In the genomic region with DNA sequence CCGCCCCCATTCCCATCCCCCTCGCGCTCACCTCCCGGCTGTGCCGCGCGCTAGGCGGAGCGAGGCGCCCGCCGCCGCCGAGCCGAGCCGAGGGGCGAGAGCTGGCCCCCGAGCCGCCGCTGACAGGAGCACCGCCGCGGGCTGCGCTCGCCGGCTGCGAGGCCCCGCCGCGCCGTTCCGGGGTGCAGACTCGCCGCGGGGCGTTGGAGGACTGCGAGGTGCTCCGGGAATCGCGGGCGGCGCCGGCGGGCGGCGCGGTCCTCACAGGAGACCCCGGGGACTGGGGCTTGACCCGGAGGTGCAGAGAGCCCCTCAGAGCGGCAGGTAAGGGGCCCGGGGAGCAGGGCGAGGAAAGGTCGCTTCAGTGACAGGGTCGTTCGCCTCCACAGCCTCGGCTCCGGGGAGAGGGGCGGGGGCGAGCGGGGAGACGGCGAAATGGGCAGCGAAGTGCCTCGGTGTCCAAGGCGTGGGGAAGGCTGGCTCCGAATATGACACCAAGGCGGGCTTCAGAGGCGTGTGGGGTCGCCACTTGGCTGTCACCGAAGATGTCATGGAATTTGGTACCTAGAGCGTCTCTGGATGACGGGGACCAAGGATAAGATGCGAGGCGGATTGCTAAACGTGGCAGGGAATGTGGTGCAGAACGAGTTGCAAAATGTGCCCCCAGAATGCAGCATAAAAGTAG, we compare ENCODE assay signal across 8 cellular contexts. TPM values are rescaled to one million over a fixed set of nuclear protein-coding genes. Genes with fewer than 3 reads are reported as not detected.
DNase-seq lines count a peak whose midpoint lies in the region; ATAC-seq and TF ChIP-seq lines count a peak whose summit lies in the region.

No MANE protein-coding gene starts in this region.

- no peak overlapping the region for H2BK12ac ChIP-seq in neuronal stem cell (ENCODE audit: low read length)

- H3K23ac ChIP-seq in neuronal stem cell (ENCODE audit: low read depth, low read length, poor library complexity), result no peak overlapping the region

- peak; percentile 37 for ATAC-seq in GM21360 (IDR thresholded peaks at IDR 0.05; ENCODE audit: unreplicated experiment)
- ATAC-seq in GM19395 (IDR thresholded peaks at IDR 0.05; ENCODE audit: unreplicated experiment), result no peak

- H3K9ac ChIP-seq in BLaER1 (peak overlapping the region; percentile 87), neuronal stem cell (ENCODE audit: low read depth, low read length, poor library complexity) (peak overlapping the region; percentile 84)

- DNase-seq in NAMALWA (ENCODE audit: low spot score), result peak; percentile 56
- DNase-seq in activated T-cell treated with anti-CD3 and anti-CD28 coated beads for 48 hours (ENCODE audit: low read depth), result peak; percentile 43
- peak; percentile 44 for DNase-seq in fibroblast of pulmonary artery (ENCODE audit: low read depth)
- DNase-seq in neuronal stem cell (ENCODE audit: low spot score), result peak; percentile 64
- peak; percentile 74 for DNase-seq in transverse colon

- peaks cover 22% of the 10 kb centered on the region; the same call in 1 of the 2 replicates for H4K20me1 ChIP-seq in BLaER1

- H3K9me3 ChIP-seq in BLaER1 (no peaks in the 10 kb centered on the region), neuronal stem cell (replicated peaks in 1 of 2; ENCODE audit: control insufficient read depth in 2 of 2, insufficient read depth in 1 of 2, low read depth in 1 of 2, low read length in 2 of 2) (peaks cover 0 to 5% of the 10 kb centered on the region in 2 donors), transverse colon (no peaks in the 10 kb centered on the region)

- peak overlapping the region; percentile 95 for H3K4me3 ChIP-seq in BLaER1
- peak overlapping the region; percentile 85 for H3K4me3 ChIP-seq in fibroblast of pulmonary artery (replicated peaks; ENCODE audit: low read depth, low read length)
- peak overlapping the region; percentile 57 to 96 for H3K4me3 ChIP-seq in neuronal stem cell (ENCODE audit: low read length in 2 of 2)
- H3K4me3 ChIP-seq in transverse colon, result peak overlapping the region; percentile 75 to 95 (median 85)

- H2BK15ac ChIP-seq in neuronal stem cell (ENCODE audit: low read length), result peak overlapping the region; percentile 94

- H2AK5ac ChIP-seq in neuronal stem cell (ENCODE audit: low read depth, low read length), result no peak overlapping the region

- TF ChIP-seq CTCF in fibroblast of pulmonary artery (IDR thresholded peaks at IDR 0.05; ENCODE audit: low read length, missing control alignments) (no peak), transverse colon (IDR thresholded peaks at IDR 0.05) (no peak)

- in situ Hi-C loops in transverse colon (cut with MboI; ENCODE audit: low pct_ligation_motif_present in 1 of 4, low pct_unique_long_range_greater_than_20kb in 1 of 4, low sequenced_read_pairs in 3 of 4), result loop anchor here in 2 of 4 donors (10.0 kb wide), 2 partner anchors 252 to 262 kb away; no protein-coding TSS in a partner anchor

- no peaks in the 10 kb centered on the region for H3K79me1 ChIP-seq in neuronal stem cell (ENCODE audit: low read depth, low read length)

- H3K36me3 ChIP-seq in BLaER1 (no peaks in the 10 kb centered on the region), neuronal stem cell (replicated peaks in 1 of 2; ENCODE audit: control insufficient read depth in 2 of 2, insufficient read depth in 2 of 2, low read length in 2 of 2) (no peaks in the 10 kb centered on the region), transverse colon (no peaks in the 10 kb centered on the region)

- H3K27ac ChIP-seq in BLaER1 (peak overlapping the region; percentile 75), neuronal stem cell (replicated peaks; ENCODE audit: low read length) (peak overlapping the region; percentile 43), transverse colon (peak overlapping the region; percentile 83 to 91 (median 86))

- H3K4ac ChIP-seq in neuronal stem cell (ENCODE audit: low read length), result no peak overlapping the region

- intact Hi-C loops in transverse colon (cut with DNase I; ENCODE audit: low total_unique reads), result loop anchor here (2.0 kb wide), 1 partner anchor 262 kb away; no protein-coding TSS in a partner anchor

- no peak for TF ChIP-seq EP300 in transverse colon (IDR thresholded peaks at IDR 0.05; ENCODE audit: low read depth)

- H3K18ac ChIP-seq in neuronal stem cell (ENCODE audit: low read length), result peak overlapping the region; percentile 94

- H4K8ac ChIP-seq in neuronal stem cell (ENCODE audit: low read depth, low read length), result no peak overlapping the region

- H3K4me1 ChIP-seq in BLaER1 (peaks cover 26% of the 10 kb centered on the region), neuronal stem cell (ENCODE audit: control insufficient read depth in 2 of 2, insufficient read depth in 1 of 2, low read depth in 1 of 2, low read length in 2 of 2) (peaks cover 2 to 10% of the 10 kb centered on the region in 2 donors), transverse colon (peaks cover 10 to 27% (median 19%) of the 10 kb centered on the region in 4 donors)

- no peak overlapping the region for H4K91ac ChIP-seq in neuronal stem cell (ENCODE audit: low read depth, low read length, poor library complexity)

- no CpG with 5 or more reads among the region's 76 CpGs for WGBS in neuronal stem cell (ENCODE audit: extremely low coverage in 2 of 2, insufficient read length in 2 of 2, insufficient replicate concordance in 1 of 2), 2 donors
- 0% methylated on average over 44 of the region's 76 CpGs; no CpG with 5 or more reads in 1 of the 2 donors for WGBS in transverse colon (ENCODE audit: low coverage in 1 of 2), 2 donors

- no peaks in the 10 kb centered on the region for H3K27me3 ChIP-seq in BLaER1
- H3K27me3 ChIP-seq in neuronal stem cell (ENCODE audit: control insufficient read depth in 3 of 3, insufficient read depth in 3 of 3, low read depth in 1 of 3, low read length in 3 of 3), result peaks cover 0 to 5% (median 0%) of the 10 kb centered on the region in 3 experiments
- peaks cover 4% of the 10 kb centered on the region for H3K27me3 ChIP-seq in transverse colon

- TF ChIP-seq POLR2A in transverse colon (IDR thresholded peaks at IDR 0.05), result no peak

- H3K4me2 ChIP-seq in BLaER1, result peak overlapping the region; percentile 82
- peak overlapping the region; percentile 99 for H3K4me2 ChIP-seq in neuronal stem cell (ENCODE audit: insufficient read depth, low read length, poor library complexity, severe bottlenecking)

- H2AFZ ChIP-seq in neuronal stem cell (ENCODE audit: low read length), result peak overlapping the region; percentile 98

- H2BK120ac ChIP-seq in neuronal stem cell (ENCODE audit: low read depth, low read length), result no peak overlapping the region

- peak overlapping the region; percentile 66 for H2BK5ac ChIP-seq in neuronal stem cell (ENCODE audit: low read length)

- H3K14ac ChIP-seq in neuronal stem cell (ENCODE audit: low read length), result peak overlapping the region; percentile 89

RNA-seq across cellular contexts. Expression of a gene that starts 0.5 kb away (rescaled TPM):
- 6.7 TPM for polyA plus RNA-seq in neuronal stem cell (2013, experiment 1 of 2)
- 7.0 TPM for polyA plus RNA-seq in neuronal stem cell (2013, experiment 2 of 2)
- total RNA-seq in transverse colon, result 10 to 100 TPM in 3 of 4 donors, 1 to 10 TPM in 1; 9.7 to 22.1 (median 14.2) TPM
